11 cellular contexts compared by ENCODE assay signal in genomic region chr3:148950806-148951205, GRCh38. TPM values are rescaled to one million over a fixed set of nuclear protein-coding genes. Genes with fewer than 3 reads are reported as not detected.
A peak's percentile ranks its signal among the peaks of the same experiment; 100 is the strongest.
DNase-seq lines count a peak whose midpoint lies in the region; TF ChIP-seq lines count a peak whose summit lies in the region.
"Had no signal": no experiment of that assay in that cellular context is flagged by ENCODE, and none has a peak within 500 bp of the region (broad histone marks: within the 10 kb centered on the region; RNA-seq: fewer than 3 reads in every experiment).

No MANE protein-coding gene starts in this region.

- no peak overlapping the region for H2AFZ ChIP-seq in MM.1S (ENCODE audit: low read length)

- no peak overlapping the region for H3K4me2 ChIP-seq in MM.1S (ENCODE audit: low read depth, low read length)

- WGBS in esophagus muscularis mucosa = 68% methylated on average over 1 of the region's 1 CpG

- no peaks in the 10 kb centered on the region for H3K9me3 Mint-ChIP-seq in activated CD4-positive, alpha-beta T cell treated with anti-CD3 and anti-CD28 coated beads, Interleukin-2, amount 10 ng/mL, durations not matched to agents 7 days and 5 days
- no peaks in the 10 kb centered on the region for H3K9me3 Mint-ChIP-seq in activated CD4-positive, alpha-beta T cell treated with anti-CD3 and anti-CD28 coated beads, Interleukin-2, amount 10 ng/mL, durations not matched to agents 24 days and 14 days

- intact Hi-C loops in left ventricle myocardium inferior (cut with micrococcal nuclease) (loop anchor here (10.0 kb wide), 1 partner anchor 174 kb away; the partner anchor contains the start of gene HPS3), esophagus muscularis mucosa (cut with DNase I) (loop anchor here (10.0 kb wide), 1 partner anchor 64 kb away; no protein-coding TSS in a partner anchor), colonic mucosa (cut with DNase I) (loop anchor here (10.0 kb wide), 1 partner anchor 174 kb away; the partner anchor contains the start of gene HPS3)
- intact Hi-C loops in activated CD4-positive, alpha-beta T cell treated with anti-CD3 and anti-CD28 coated beads, Interleukin-2, amount 10 ng/mL, durations not matched to agents 24 days and 14 days (cut with micrococcal nuclease) = loop anchor here (10.0 kb wide), 1 partner anchor 134 kb away; the partner anchor contains the start of gene HLTF

- no peak overlapping the region for H3K4me3 ChIP-seq in left ventricle myocardium inferior
- no peak overlapping the region for H3K4me3 ChIP-seq in right atrium auricular region
- no peak overlapping the region for H3K4me3 ChIP-seq in MM.1S (ENCODE audit: low read length)
- no peak overlapping the region for H3K4me3 ChIP-seq in esophagus muscularis mucosa
- H3K4me3 ChIP-seq in colonic mucosa = no peak overlapping the region

- no peaks in the 10 kb centered on the region for H4K20me1 ChIP-seq in MM.1S (ENCODE audit: insufficient read depth, low read length)

- peaks cover 2% of the 10 kb centered on the region for H3K4me1 ChIP-seq in left ventricle myocardium inferior
- H3K4me1 ChIP-seq in right atrium auricular region = peaks cover 0 to under 1% of the 10 kb centered on the region in 2 donors
- no peaks in the 10 kb centered on the region for H3K4me1 ChIP-seq in MM.1S (ENCODE audit: low read length)
- peaks cover 2 to 24% (median 15%) of the 10 kb centered on the region in 4 donors for H3K4me1 ChIP-seq in esophagus muscularis mucosa
- H3K4me1 ChIP-seq in colonic mucosa = no peaks in the 10 kb centered on the region

- POLR2A ChIA-PET in activated CD4-positive, alpha-beta T cell treated with anti-CD3 and anti-CD28 coated beads, Interleukin-2, amount 10 ng/mL, durations not matched to agents 7 days and 5 days (lab: Charles Lee) = interaction anchor here (0.6 kb wide), 1 partner anchor 290 kb away, joined by 3 read pairs; no protein-coding TSS in a partner anchor

- H3K36me3 Mint-ChIP-seq in activated CD4-positive, alpha-beta T cell treated with anti-CD3 and anti-CD28 coated beads, Interleukin-2, amount 10 ng/mL, durations not matched to agents 7 days and 5 days (ENCODE audit: low read depth) = no peaks in the 10 kb centered on the region
- no peaks in the 10 kb centered on the region for H3K36me3 Mint-ChIP-seq in activated CD4-positive, alpha-beta T cell treated with anti-CD3 and anti-CD28 coated beads, Interleukin-2, amount 10 ng/mL, durations not matched to agents 24 days and 14 days (ENCODE audit: low read depth)
- H3K36me3 Mint-ChIP-seq: activated naive CD8-positive, alpha-beta T cell had no signal

- H3K27ac Mint-ChIP-seq in activated CD4-positive, alpha-beta T cell treated with anti-CD3 and anti-CD28 coated beads, Interleukin-2, amount 10 ng/mL, durations not matched to agents 7 days and 5 days = no peak overlapping the region
- H3K27ac Mint-ChIP-seq in activated CD4-positive, alpha-beta T cell treated with anti-CD3 and anti-CD28 coated beads, Interleukin-2, amount 10 ng/mL, durations not matched to agents 24 days and 14 days = no peak overlapping the region
- H3K27ac Mint-ChIP-seq: activated naive CD8-positive, alpha-beta T cell had no signal

- no peaks in the 10 kb centered on the region for H3K9me2 ChIP-seq in MM.1S (replicated peaks; ENCODE audit: insufficient read depth, low read length)

- H3K9me3 ChIP-seq in left ventricle myocardium inferior (replicated peaks) (no peaks in the 10 kb centered on the region), right atrium auricular region (no peaks in the 10 kb centered on the region), MM.1S (replicated peaks; ENCODE audit: insufficient read depth, low read length) (no peaks in the 10 kb centered on the region), esophagus muscularis mucosa (no peaks in the 10 kb centered on the region), colonic mucosa (no peaks in the 10 kb centered on the region)

- DNase-seq in left ventricle myocardium inferior (no peak), right atrium auricular region (ENCODE audit: low spot score) (no peak), MM.1S (peak; percentile 25), esophagus muscularis mucosa (ENCODE audit: extremely low spot score) (no peak), NCI-H187 (lab: John Stamatoyannopoulos, UW) (no peak), colonic mucosa (no peak)
- DNase-seq in activated CD4-positive, alpha-beta T cell treated with anti-CD3 and anti-CD28 coated beads, Interleukin-2, amount 10 ng/mL, durations not matched to agents 7 days and 5 days = no peak
- DNase-seq in activated CD4-positive, alpha-beta T cell treated with anti-CD3 and anti-CD28 coated beads, Interleukin-2, amount 10 ng/mL, durations not matched to agents 24 days and 14 days = no peak
- DNase-seq: Right ventricle myocardium superior; stimulated activated CD4-positive, alpha-beta T cell treated with anti-CD3 and anti-CD28 coated beads, Interleukin-4, amount 100 ng/mL, for 4 hours had no signal

- H3K27me3 Mint-ChIP-seq in activated CD4-positive, alpha-beta T cell treated with anti-CD3 and anti-CD28 coated beads, Interleukin-2, amount 10 ng/mL, durations not matched to agents 7 days and 5 days = peaks cover 3% of the 10 kb centered on the region
- H3K27me3 Mint-ChIP-seq in activated CD4-positive, alpha-beta T cell treated with anti-CD3 and anti-CD28 coated beads, Interleukin-2, amount 10 ng/mL, durations not matched to agents 24 days and 14 days = peaks cover 8% of the 10 kb centered on the region

- no peaks in the 10 kb centered on the region for H3K36me3 ChIP-seq in left ventricle myocardium inferior
- H3K36me3 ChIP-seq in right atrium auricular region = no peaks in the 10 kb centered on the region
- no peaks in the 10 kb centered on the region for H3K36me3 ChIP-seq in MM.1S (replicated peaks; ENCODE audit: insufficient read depth, low read length)
- no peaks in the 10 kb centered on the region for H3K36me3 ChIP-seq in esophagus muscularis mucosa
- H3K36me3 ChIP-seq in colonic mucosa = no peaks in the 10 kb centered on the region

- H3K4me3 Mint-ChIP-seq in activated CD4-positive, alpha-beta T cell treated with anti-CD3 and anti-CD28 coated beads, Interleukin-2, amount 10 ng/mL, durations not matched to agents 7 days and 5 days = no peak overlapping the region
- H3K4me3 Mint-ChIP-seq in activated CD4-positive, alpha-beta T cell treated with anti-CD3 and anti-CD28 coated beads, Interleukin-2, amount 10 ng/mL, durations not matched to agents 24 days and 14 days = no peak overlapping the region
- H3K4me3 Mint-ChIP-seq: activated naive CD8-positive, alpha-beta T cell had no signal

- H3K4me1 Mint-ChIP-seq in activated CD4-positive, alpha-beta T cell treated with anti-CD3 and anti-CD28 coated beads, Interleukin-2, amount 10 ng/mL, durations not matched to agents 7 days and 5 days = no peaks in the 10 kb centered on the region
- no peaks in the 10 kb centered on the region for H3K4me1 Mint-ChIP-seq in activated CD4-positive, alpha-beta T cell treated with anti-CD3 and anti-CD28 coated beads, Interleukin-2, amount 10 ng/mL, durations not matched to agents 24 days and 14 days

- TF ChIP-seq CTCF in left ventricle myocardium inferior (IDR thresholded peaks at IDR 0.05; ENCODE audit: borderline replicate concordance) (peak; percentile 15), right atrium auricular region (IDR thresholded peaks at IDR 0.05) (peak in 1 of 2 donors; percentile 13), MM.1S (IDR thresholded peaks at IDR 0.05; ENCODE audit: low read length) (peak; percentile 41), esophagus muscularis mucosa (IDR thresholded peaks at IDR 0.05) (peak in 1 of 3 experiments; percentile 9), colonic mucosa (IDR thresholded peaks at IDR 0.05) (no peak)

- no peaks in the 10 kb centered on the region for H3F3A ChIP-seq in MM.1S (ENCODE audit: insufficient read depth, low read length)

- no peaks in the 10 kb centered on the region for H3K27me3 ChIP-seq in left ventricle myocardium inferior (ENCODE audit: low read depth)
- no peaks in the 10 kb centered on the region for H3K27me3 ChIP-seq in right atrium auricular region
- no peaks in the 10 kb centered on the region for H3K27me3 ChIP-seq in MM.1S (replicated peaks; ENCODE audit: insufficient read depth, low read length)
- H3K27me3 ChIP-seq in esophagus muscularis mucosa = no peaks in the 10 kb centered on the region
- H3K27me3 ChIP-seq in colonic mucosa = no peaks in the 10 kb centered on the region

- H3K27ac ChIP-seq in left ventricle myocardium inferior (replicated peaks) = no peak overlapping the region
- no peak overlapping the region for H3K27ac ChIP-seq in right atrium auricular region
- no peak overlapping the region for H3K27ac ChIP-seq in MM.1S (ENCODE audit: low read length)
- peak overlapping the region; percentile 13 to 57 (median 45) for H3K27ac ChIP-seq in esophagus muscularis mucosa (replicated peaks in 1 of 4)
- H3K27ac ChIP-seq in colonic mucosa = no peak overlapping the region

- no peaks in the 10 kb centered on the region for H3K79me2 ChIP-seq in MM.1S (ENCODE audit: low read length)

- CTCF ChIA-PET in activated CD4-positive, alpha-beta T cell treated with anti-CD3 and anti-CD28 coated beads, Interleukin-2, amount 10 ng/mL, durations not matched to agents 7 days and 5 days (lab: Charles Lee) = interaction anchor here (0.6 to 1.1 kb wide), 2 partner anchors 30 to 89 kb away, joined by 4 to 5 read pairs; no protein-coding TSS in a partner anchor

- no peak overlapping the region for H3K9ac ChIP-seq in MM.1S (ENCODE audit: low read length)
- H3K9ac ChIP-seq in colonic mucosa (ENCODE audit: low read depth in 2 of 2, low read length in 2 of 2) = no peak overlapping the region

- no peak for TF ChIP-seq EP300 in esophagus muscularis mucosa (IDR thresholded peaks at IDR 0.05)

- TF ChIP-seq POLR2A in esophagus muscularis mucosa (IDR thresholded peaks at IDR 0.05; ENCODE audit: low read depth) = no peak

RNA-seq across cellular contexts. Expression of gene GYG1, which starts 40.5 kb away (rescaled TPM):
- total RNA-seq in left ventricle myocardium inferior = 155 TPM
- total RNA-seq in right atrium auricular region = 10 to 100 TPM; 67.9 to 70.7 TPM
- 100 to 1,000 TPM; 101 to 177 (median 141) TPM for total RNA-seq in esophagus muscularis mucosa
- 10 to 100 TPM; 32.6 to 38.5 TPM for total RNA-seq in activated CD4-positive, alpha-beta T cell treated with anti-CD3 and anti-CD28 coated beads, Interleukin-2, amount 10 ng/mL, durations not matched to agents 7 days and 5 days
- total RNA-seq in colonic mucosa = 10 to 100 TPM; 26.1 to 32.2 TPM
- total RNA-seq in activated CD4-positive, alpha-beta T cell treated with anti-CD3 and anti-CD28 coated beads, Interleukin-2, amount 10 ng/mL, durations not matched to agents 24 days and 14 days = 27.4 and 28.0 TPM in 2 replicates

Comparison
In these comparisons a context has a peak if more than half of its experiments do, and no peak if none do; other contexts are left out.
1. H3K27ac ChIP-seq: peak in esophagus muscularis mucosa (4 of 4); none in left ventricle myocardium inferior (single experiment), right atrium auricular region (0 of 2), MM.1S (single experiment) and colonic mucosa (single experiment).